ENCODE assay signal across 10 cellular contexts in the genomic region with DNA sequence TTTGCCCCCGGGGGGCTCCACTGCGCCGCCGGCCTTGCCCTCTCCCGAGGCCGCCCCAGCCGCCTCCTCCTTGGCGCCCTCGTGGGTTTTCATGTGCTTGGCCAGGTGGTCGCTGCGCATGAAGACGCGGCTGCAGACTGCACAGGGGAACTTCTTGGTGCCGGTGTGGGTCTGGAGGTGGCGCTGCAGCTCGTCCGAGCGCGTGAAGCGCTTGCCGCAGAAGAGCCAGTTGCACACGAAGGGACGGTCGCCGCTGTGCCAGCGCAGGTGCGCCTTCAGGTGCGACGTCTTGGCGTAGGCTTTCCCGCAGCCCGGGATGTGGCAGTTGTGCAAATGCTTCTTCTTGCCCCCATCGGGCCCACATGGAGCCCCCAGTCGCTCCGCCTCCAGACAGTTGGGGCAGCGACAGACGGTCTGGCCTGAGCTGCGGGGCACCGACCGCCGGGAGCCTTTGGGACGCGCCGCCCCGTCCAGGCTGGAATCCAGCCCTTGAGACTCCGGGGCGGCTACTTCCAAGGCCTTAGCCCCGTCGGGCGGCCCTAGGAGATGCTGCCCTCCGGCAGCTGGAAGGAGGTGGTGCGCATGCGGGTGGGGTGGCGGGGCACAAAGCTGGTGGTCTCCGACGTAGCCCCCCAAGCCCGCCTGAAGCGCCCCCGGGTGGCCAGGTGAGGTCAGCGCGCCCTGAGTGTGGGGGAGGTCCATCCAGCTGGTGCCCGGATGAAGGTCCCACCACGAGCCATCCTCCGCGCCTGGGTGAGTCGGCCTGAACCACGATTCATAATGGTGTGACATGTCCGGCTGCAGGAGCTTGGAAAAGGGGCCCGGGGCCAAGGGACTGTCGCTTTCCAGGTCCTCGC. TPM values are rescaled to one million over a fixed set of nuclear protein-coding genes. Genes with fewer than 3 reads are reported as not detected.
DNase-seq lines count a peak whose midpoint lies in the region; ATAC-seq and TF ChIP-seq lines count a peak whose summit lies in the region.
"Had no signal": no experiment of that assay in that cellular context is flagged by ENCODE, and none has a peak within 500 bp of the region (broad histone marks: within the 10 kb centered on the region; RNA-seq: fewer than 3 reads in every experiment).

No MANE protein-coding gene starts in this region.

- POLR2A ChIA-PET in activated CD4-positive, alpha-beta T cell treated with anti-CD3 and anti-CD28 coated beads for 36 hours (lab: Charles Lee) = no interaction called here

- TF ChIP-seq CTCF in OCI-LY3 (IDR thresholded peaks at IDR 0.05; ENCODE audit: low read depth, low read length) (0 out of 2 replicates have a peak, but pooled peaks have one; percentile 28), endodermal cell (conservative IDR thresholded peaks at IDR 0.05) (peak; percentile 74)

- peak; percentile 67 for DNase-seq in activated CD4-positive, alpha-beta T cell treated with anti-CD3 and anti-CD28 coated beads for 36 hours
- no peak for DNase-seq in activated CD4-positive, alpha-beta T cell treated with anti-CD3 and anti-CD28 coated beads for 4 hours
- peak; percentile 94 for DNase-seq in endodermal cell
- DNase-seq in trophoblast cell = peak; percentile 28 to 30
- no peak for DNase-seq in cortex of kidney (lab: John Stamatoyannopoulos, UW)
- DNase-seq: NCI-H1436 treated with DMSO at 0.1 percent for 48 hours, occipital lobe had no signal

- ATAC-seq in activated CD4-positive, alpha-beta T cell treated with anti-CD3 and anti-CD28 coated beads for 36 hours = peak; percentile 53
- ATAC-seq in GM19467 (IDR thresholded peaks at IDR 0.05; ENCODE audit: unreplicated experiment) (no peak), GM21737 (IDR thresholded peaks at IDR 0.05; ENCODE audit: unreplicated experiment) (no peak)

- peak overlapping the region; percentile 22 for H4K12ac ChIP-seq in trophoblast cell (ENCODE audit: low read depth, low read length)

- H3K36me3 ChIP-seq in OCI-LY3 (replicated peaks; ENCODE audit: low read depth, low read length) = no peaks in the 10 kb centered on the region
- no peaks in the 10 kb centered on the region for H3K36me3 ChIP-seq in endodermal cell (ENCODE audit: control insufficient read depth, insufficient read depth, low read length)
- H3K36me3 ChIP-seq in trophoblast cell (ENCODE audit: control insufficient read depth in 1 of 2, insufficient read depth in 2 of 2, low read length in 2 of 2) = peaks cover 9 to 19% of the 10 kb centered on the region in 2 experiments

- H3K9me3 ChIP-seq in OCI-LY3 (ENCODE audit: insufficient read depth, low read length) (no peaks in the 10 kb centered on the region), endodermal cell (ENCODE audit: control insufficient read depth, low read length) (no peaks in the 10 kb centered on the region), trophoblast cell (ENCODE audit: insufficient read depth, low read depth, low read length) (no peaks in the 10 kb centered on the region)

- H3K27me3 Mint-ChIP-seq in activated CD4-positive, alpha-beta T cell treated with anti-CD3 and anti-CD28 coated beads for 36 hours = peaks cover 61% of the 10 kb centered on the region
- peaks cover 83% of the 10 kb centered on the region for H3K27me3 Mint-ChIP-seq in endodermal cell (ENCODE audit: insufficient read depth)

- H3K27ac Mint-ChIP-seq in activated CD4-positive, alpha-beta T cell treated with anti-CD3 and anti-CD28 coated beads for 36 hours = no peak overlapping the region
- no peak overlapping the region for H3K27ac Mint-ChIP-seq in endodermal cell

- H3K27me3 ChIP-seq in OCI-LY3 (ENCODE audit: low read depth, low read length) (peaks cover 12% of the 10 kb centered on the region), endodermal cell (ENCODE audit: control insufficient read depth, insufficient read depth, low read length, poor library complexity, severe bottlenecking) (peaks cover 73% of the 10 kb centered on the region), trophoblast cell (ENCODE audit: insufficient read depth, low read length) (peaks cover 5% of the 10 kb centered on the region)

- CTCF ChIA-PET in activated CD4-positive, alpha-beta T cell treated with anti-CD3 and anti-CD28 coated beads for 36 hours (lab: Charles Lee) = interaction anchor here (0.6 to 19.9 kb wide), 16 partner anchors 9 to 199 kb away, joined by 3 to 414 read pairs (median 3); a partner anchor contains a TSS

- H3K36me3 Mint-ChIP-seq in activated CD4-positive, alpha-beta T cell treated with anti-CD3 and anti-CD28 coated beads for 36 hours (ENCODE audit: low read depth) = no peaks in the 10 kb centered on the region
- H3K36me3 Mint-ChIP-seq in endodermal cell (ENCODE audit: low read depth) = no peaks in the 10 kb centered on the region

- peaks cover 29% of the 10 kb centered on the region for H3K79me1 ChIP-seq in trophoblast cell (ENCODE audit: low read length)

- H4K91ac ChIP-seq in trophoblast cell (ENCODE audit: low read depth, low read length) = peak overlapping the region; percentile 72

- no peaks in the 10 kb centered on the region for H4K20me1 ChIP-seq in OCI-LY3 (ENCODE audit: insufficient read depth, low read length)

- no peak overlapping the region for H3K4me3 Mint-ChIP-seq in activated CD4-positive, alpha-beta T cell treated with anti-CD3 and anti-CD28 coated beads for 36 hours
- peak overlapping the region; percentile 43 for H3K4me3 Mint-ChIP-seq in endodermal cell

- H3K4me3 ChIP-seq in OCI-LY3 (ENCODE audit: low read length) (no peak overlapping the region), endodermal cell (ENCODE audit: low read length) (no peak overlapping the region), trophoblast cell (ENCODE audit: low read depth, low read length) (peak overlapping the region; percentile 1)

- peak overlapping the region; percentile 27 for H2BK120ac ChIP-seq in trophoblast cell (ENCODE audit: insufficient read depth, low read length, poor library complexity)

- intact Hi-C loops in activated CD4-positive, alpha-beta T cell treated with anti-CD3 and anti-CD28 coated beads for 36 hours (cut with DNase I, micrococcal nuclease) = loop anchor here (1.0 to 10.0 kb wide), 2 partner anchors 43 to 167 kb away; no protein-coding TSS in a partner anchor

- H3K4me2 ChIP-seq in OCI-LY3 (ENCODE audit: low read length) = no peak overlapping the region
- peak overlapping the region; percentile 39 for H3K4me2 ChIP-seq in trophoblast cell (ENCODE audit: low read length)

- peaks cover 20% of the 10 kb centered on the region for H3K4me1 Mint-ChIP-seq in activated CD4-positive, alpha-beta T cell treated with anti-CD3 and anti-CD28 coated beads for 36 hours
- H3K4me1 Mint-ChIP-seq in endodermal cell = peaks cover 15% of the 10 kb centered on the region

- H4K8ac ChIP-seq in trophoblast cell (ENCODE audit: low read depth, low read length) = peak overlapping the region; percentile 15

- H2AFZ ChIP-seq in OCI-LY3 (ENCODE audit: low read depth, low read length) = no peak overlapping the region
- H2AFZ ChIP-seq in trophoblast cell (ENCODE audit: insufficient read depth, low read length, poor library complexity) = no peak overlapping the region

- H3K4me1 ChIP-seq in OCI-LY3 (ENCODE audit: low read length) (peaks cover 48% of the 10 kb centered on the region), endodermal cell (ENCODE audit: control insufficient read depth, insufficient read depth, low read length) (peaks cover 7% of the 10 kb centered on the region), trophoblast cell (ENCODE audit: control insufficient read depth in 1 of 2, insufficient read depth in 2 of 2, low read length in 2 of 2) (peaks cover 31 to 38% of the 10 kb centered on the region in 2 experiments)

- peak overlapping the region; percentile 27 for H2BK5ac ChIP-seq in trophoblast cell (ENCODE audit: low read depth, low read length, poor library complexity)

- H3K27ac ChIP-seq in OCI-LY3 (ENCODE audit: low read length) (no peak overlapping the region), endodermal cell (ENCODE audit: low read depth, low read length) (no peak overlapping the region), trophoblast cell (ENCODE audit: low read depth, low read length) (peak overlapping the region; percentile 48)

- WGBS in endodermal cell (ENCODE audit: insufficient coverage in 1 of 2, insufficient read length in 1 of 2), 2 experiments = 31 to 32% methylated on average over 47 to 71 of the region's 71 CpGs
- no CpG with 5 or more reads among the region's 71 CpGs for WGBS in trophoblast cell (ENCODE audit: extremely low coverage, insufficient coverage, insufficient read length)

- H3K14ac ChIP-seq in trophoblast cell (ENCODE audit: low read length) = peak overlapping the region; percentile 57

- H2AK5ac ChIP-seq in trophoblast cell (ENCODE audit: low read length) = no peak overlapping the region

- peak overlapping the region; percentile 31 for H2BK12ac ChIP-seq in trophoblast cell (ENCODE audit: low read length)

- H3K18ac ChIP-seq in trophoblast cell (ENCODE audit: low read length) = peak overlapping the region; percentile 15

- no peak overlapping the region for H3K23ac ChIP-seq in trophoblast cell (ENCODE audit: low read length)

- peaks cover 10% of the 10 kb centered on the region; the same call in 1 of the 2 replicates for H3K79me2 ChIP-seq in OCI-LY3 (ENCODE audit: low read length)
- H3K79me2 ChIP-seq in trophoblast cell (ENCODE audit: control insufficient read depth, insufficient read depth, low read length, poor library complexity) = peaks cover 17% of the 10 kb centered on the region

- H3K9ac ChIP-seq in OCI-LY3 (ENCODE audit: low read length) (no peak overlapping the region), endodermal cell (ENCODE audit: extremely low read depth, low read length, poor library complexity, severe bottlenecking) (no peak overlapping the region), trophoblast cell (ENCODE audit: low read length) (no peak overlapping the region)

- H3K9me3 Mint-ChIP-seq in activated CD4-positive, alpha-beta T cell treated with anti-CD3 and anti-CD28 coated beads for 36 hours (ENCODE audit: low read depth) = no peaks in the 10 kb centered on the region
- no peaks in the 10 kb centered on the region for H3K9me3 Mint-ChIP-seq in endodermal cell

- peak overlapping the region; percentile 51 for H3K4ac ChIP-seq in trophoblast cell (ENCODE audit: low read depth, low read length)

RNA-seq across cellular contexts. Expression of a gene that starts 3.4 kb away (rescaled TPM):
- total RNA-seq in activated CD4-positive, alpha-beta T cell treated with anti-CD3 and anti-CD28 coated beads for 36 hours = under 1 TPM; 0.07 to 0.14 TPM
- total RNA-seq in endodermal cell = 1 to 10 TPM; 3.1 to 3.7 TPM
- polyA plus RNA-seq in endodermal cell (2013, experiment 1 of 2) = 2.6 TPM
- 2.6 TPM for polyA plus RNA-seq in endodermal cell (2013, experiment 2 of 2)
- 209 and 234 TPM in 2 replicates for polyA plus RNA-seq in trophoblast cell (2013)

RNA-seq across cellular contexts. Expression of a gene that starts 6.5 kb away (rescaled TPM):
- 10 to 100 TPM; 21.5 to 25.2 TPM for total RNA-seq in activated CD4-positive, alpha-beta T cell treated with anti-CD3 and anti-CD28 coated beads for 36 hours
- 10 to 100 TPM; 54.5 to 71.9 TPM for total RNA-seq in endodermal cell
- 50.1 TPM for polyA plus RNA-seq in endodermal cell (2013, experiment 1 of 2)
- 44.5 TPM for polyA plus RNA-seq in endodermal cell (2013, experiment 2 of 2)
- polyA plus RNA-seq in trophoblast cell (2013) = 19.9 and 20.8 TPM in 2 replicates

RNA-seq across cellular contexts. Expression of a gene that starts 16.1 kb away (rescaled TPM):
- total RNA-seq in activated CD4-positive, alpha-beta T cell treated with anti-CD3 and anti-CD28 coated beads for 36 hours = under 1 TPM; 0.46 to 0.82 TPM
- under 1 TPM; 0.73 to 0.82 TPM for total RNA-seq in endodermal cell
- 1.2 TPM for polyA plus RNA-seq in endodermal cell (2013, experiment 1 of 2)
- 1.5 TPM for polyA plus RNA-seq in endodermal cell (2013, experiment 2 of 2)
- 0.29 and 0.42 TPM in 2 replicates for polyA plus RNA-seq in trophoblast cell (2013)
- total RNA-seq: occipital lobe had no signal

RNA-seq across cellular contexts. Expression of a gene that starts 16.2 kb away (rescaled TPM):
- total RNA-seq in activated CD4-positive, alpha-beta T cell treated with anti-CD3 and anti-CD28 coated beads for 36 hours = 10 to 100 TPM; 66.9 to 70.9 TPM
- total RNA-seq in endodermal cell = 10 to 100 TPM; 56.3 to 65.3 TPM
- 85.0 TPM for polyA plus RNA-seq in endodermal cell (2013, experiment 1 of 2)
- 67.6 TPM for polyA plus RNA-seq in endodermal cell (2013, experiment 2 of 2)
- polyA plus RNA-seq in trophoblast cell (2013) = 43.6 and 46.2 TPM in 2 replicates

RNA-seq across cellular contexts. Expression of a gene that starts 26.0 kb away (rescaled TPM):
- total RNA-seq in activated CD4-positive, alpha-beta T cell treated with anti-CD3 and anti-CD28 coated beads for 36 hours = 10 to 100 TPM; 12.8 to 12.9 TPM
- total RNA-seq in endodermal cell = 10 to 100 TPM; 11.4 to 15.5 TPM
- 15.6 TPM for polyA plus RNA-seq in endodermal cell (2013, experiment 1 of 2)
- polyA plus RNA-seq in endodermal cell (2013, experiment 2 of 2) = 11.0 TPM
- 5.0 and 5.2 TPM in 2 replicates for polyA plus RNA-seq in trophoblast cell (2013)

Comparison
In these comparisons a context has a peak if more than half of its experiments do, and no peak if none do; other contexts are left out.
1. DNase-seq: peak in activated CD4-positive, alpha-beta T cell treated with anti-CD3 and anti-CD28 coated beads for 36 hours (single experiment), endodermal cell (single experiment) and trophoblast cell (2 of 2); none in activated CD4-positive, alpha-beta T cell treated with anti-CD3 and anti-CD28 coated beads for 4 hours (0 of 2) and cortex of kidney (single experiment).